ENCODE assay signal across 39 cellular contexts in the genomic region with DNA sequence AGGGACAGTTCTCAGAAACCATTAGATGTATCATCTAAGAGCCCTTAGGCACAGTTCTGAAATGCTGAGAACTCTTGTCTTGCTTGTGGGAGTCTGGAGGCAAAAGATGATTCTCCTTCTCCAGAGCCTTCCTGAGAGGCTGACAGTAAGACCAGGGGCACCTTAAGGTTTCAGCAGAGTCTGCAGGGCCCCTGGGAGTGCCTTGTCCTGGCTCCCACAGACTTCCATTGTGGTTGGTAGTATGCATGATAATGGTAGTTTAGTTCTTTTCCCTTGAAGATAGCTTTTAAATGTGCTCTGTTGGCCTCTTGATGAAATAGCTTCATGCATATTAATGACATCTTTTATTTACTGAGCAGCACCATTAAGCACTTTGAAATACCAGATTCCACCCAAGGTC.
"Had no signal": no experiment of that assay in that cellular context is flagged by ENCODE, and none has a peak within 500 bp of the region (broad histone marks: within the 10 kb centered on the region; RNA-seq: fewer than 3 reads in every experiment).

No MANE protein-coding gene starts in this region.

- H3K4me3 Mint-ChIP-seq: activated CD4-positive, alpha-beta memory T cell treated with anti-CD3 and anti-CD28 coated beads for 36 hours; activated CD4-positive, alpha-beta T cell treated with anti-CD3 and anti-CD28 coated beads for 36 hours; activated CD4-positive, alpha-beta T cell treated with anti-CD3 and anti-CD28 coated beads, Interleukin-2, amount 10 ng/mL, durations not matched to agents 24 days and 14 days; activated CD8-positive, alpha-beta memory T cell treated with anti-CD3 and anti-CD28 coated beads, Interleukin-2, amount 10 ng/mL, durations not matched to agents 7 days and 5 days; activated CD8-positive, alpha-beta T cell treated with anti-CD3 and anti-CD28 coated beads, Interleukin-2, amount 10 ng/mL, durations not matched to agents 7 days and 5 days; activated naive CD4-positive, alpha-beta T cell treated with anti-CD3 and anti-CD28 coated beads for 36 hours; activated naive CD4-positive, alpha-beta T cell treated with anti-CD3 and anti-CD28 coated beads, Interleukin-2, amount 50 U/mL, for 24 hours; activated naive CD8-positive, alpha-beta T cell treated with anti-CD3 and anti-CD28 coated beads for 36 hours; activated naive CD8-positive, alpha-beta T cell treated with anti-CD3 and anti-CD28 coated beads, Interleukin-2, amount 50 U/mL, for 24 hours; activated T-helper 1 cell treated with anti-CD3 and anti-CD28 coated beads, Interleukin-12 subunit alpha, Interleukin-12 subunit beta, Interleukin-2, Interleukin-4 antibody, amounts not matched to agents 30 ng/mL and 10 ng/mL and 1 ng/mL, durations not matched to agents 14 hours and 24 hours and 36 hours; effector memory CD8-positive, alpha-beta T cell; T-helper 17 cell; T-helper 2 cell treated with Interferon-gamma antibody and Interleukin-4, amounts not matched to agents 5 μg/mL and 100 μg/mL, for 36 hours had no signal

- H3K27ac ChIP-seq: adrenal gland, body of pancreas, breast epithelium, cardiac muscle cell, coronary artery, epithelial cell of prostate, esophagus squamous epithelium, gastroesophageal sphincter, WERI-Rb-1 had no signal

- H3K36me3 Mint-ChIP-seq: activated CD4-positive, alpha-beta memory T cell treated with anti-CD3 and anti-CD28 coated beads for 36 hours; activated CD8-positive, alpha-beta memory T cell treated with anti-CD3 and anti-CD28 coated beads, Interleukin-2, amount 10 ng/mL, durations not matched to agents 7 days and 5 days; activated naive CD4-positive, alpha-beta T cell treated with anti-CD3 and anti-CD28 coated beads, Interleukin-2, amount 50 U/mL, for 24 hours; activated naive CD8-positive, alpha-beta T cell treated with anti-CD3 and anti-CD28 coated beads for 36 hours had no signal

- H3K27ac Mint-ChIP-seq: activated CD4-positive, alpha-beta memory T cell treated with anti-CD3 and anti-CD28 coated beads for 36 hours; activated CD4-positive, alpha-beta T cell treated with anti-CD3 and anti-CD28 coated beads for 36 hours; activated CD4-positive, alpha-beta T cell treated with anti-CD3 and anti-CD28 coated beads, Interleukin-2, amount 10 ng/mL, durations not matched to agents 24 days and 14 days; activated CD8-positive, alpha-beta memory T cell treated with anti-CD3 and anti-CD28 coated beads, Interleukin-2, amount 10 ng/mL, durations not matched to agents 7 days and 5 days; activated CD8-positive, alpha-beta T cell treated with anti-CD3 and anti-CD28 coated beads, Interleukin-2, amount 10 ng/mL, durations not matched to agents 7 days and 5 days; activated naive CD4-positive, alpha-beta T cell treated with anti-CD3 and anti-CD28 coated beads for 36 hours; activated naive CD4-positive, alpha-beta T cell treated with anti-CD3 and anti-CD28 coated beads, Interleukin-2, amount 50 U/mL, for 24 hours; activated naive CD8-positive, alpha-beta T cell treated with anti-CD3 and anti-CD28 coated beads for 36 hours; activated naive CD8-positive, alpha-beta T cell treated with anti-CD3 and anti-CD28 coated beads, Interleukin-2, amount 50 U/mL, for 24 hours; activated T-helper 1 cell treated with anti-CD3 and anti-CD28 coated beads, Interleukin-12 subunit alpha, Interleukin-12 subunit beta, Interleukin-2, Interleukin-4 antibody, amounts not matched to agents 30 ng/mL and 10 ng/mL and 1 ng/mL, durations not matched to agents 14 hours and 24 hours and 36 hours; activated T-helper 2 cell treated with anti-CD3 and anti-CD28 coated beads, Interferon-gamma antibody, Interleukin-2, Interleukin-4, amounts not matched to agents 10 μg/mL and 5 μg/mL and 100 μg/mL, durations not matched to agents 14 hours and 24 hours and 36 hours; effector memory CD8-positive, alpha-beta T cell; T-helper 17 cell; T-helper 2 cell treated with Interferon-gamma antibody and Interleukin-4, amounts not matched to agents 5 μg/mL and 100 μg/mL, for 36 hours had no signal

- H3K9me3 ChIP-seq: adrenal gland, body of pancreas, breast epithelium, esophagus squamous epithelium, gastroesophageal sphincter had no signal

- H3K4me1 ChIP-seq: adrenal gland, body of pancreas, breast epithelium had no signal

- H3K4me3 ChIP-seq: adrenal gland, body of pancreas, breast epithelium, cardiac muscle cell, coronary artery, esophagus squamous epithelium, gastroesophageal sphincter had no signal

- H3K9me3 Mint-ChIP-seq: activated CD4-positive, alpha-beta memory T cell treated with anti-CD3 and anti-CD28 coated beads for 36 hours; activated CD4-positive, alpha-beta T cell treated with anti-CD3 and anti-CD28 coated beads, Interleukin-2, amount 10 ng/mL, durations not matched to agents 24 days and 14 days; activated naive CD4-positive, alpha-beta T cell treated with anti-CD3 and anti-CD28 coated beads for 36 hours; activated naive CD4-positive, alpha-beta T cell treated with anti-CD3 and anti-CD28 coated beads, Interleukin-2, amount 50 U/mL, for 24 hours; activated naive CD8-positive, alpha-beta T cell treated with anti-CD3 and anti-CD28 coated beads for 36 hours; activated naive CD8-positive, alpha-beta T cell treated with anti-CD3 and anti-CD28 coated beads, Interleukin-2, amount 50 U/mL, for 24 hours; activated T-helper 1 cell treated with anti-CD3 and anti-CD28 coated beads, Interleukin-12 subunit alpha, Interleukin-12 subunit beta, Interleukin-2, Interleukin-4 antibody, amounts not matched to agents 30 ng/mL and 10 ng/mL and 1 ng/mL, durations not matched to agents 14 hours and 24 hours and 36 hours; activated T-helper 2 cell treated with anti-CD3 and anti-CD28 coated beads, Interferon-gamma antibody, Interleukin-2, Interleukin-4, amounts not matched to agents 10 μg/mL and 5 μg/mL and 100 μg/mL, durations not matched to agents 14 hours and 24 hours and 36 hours; effector memory CD8-positive, alpha-beta T cell; T-helper 2 cell treated with Interferon-gamma antibody and Interleukin-4, amounts not matched to agents 5 μg/mL and 100 μg/mL, for 36 hours had no signal

- H3K36me3 ChIP-seq: adrenal gland, breast epithelium, cardiac muscle cell, esophagus squamous epithelium, gastroesophageal sphincter, WERI-Rb-1 had no signal

- ATAC-seq: activated CD4-positive, alpha-beta T cell treated with anti-CD3 and anti-CD28 coated beads for 36 hours; activated CD8-positive, alpha-beta memory T cell treated with anti-CD3 and anti-CD28 coated beads, Interleukin-2, amount 10 ng/mL, durations not matched to agents 7 days and 5 days; activated CD8-positive, alpha-beta T cell treated with anti-CD3 and anti-CD28 coated beads, Interleukin-2, amount 10 ng/mL, durations not matched to agents 7 days and 5 days; activated naive CD8-positive, alpha-beta T cell treated with anti-CD3 and anti-CD28 coated beads, Interleukin-2, amount 50 U/mL, for 24 hours; body of pancreas; effector memory CD8-positive, alpha-beta T cell; gastroesophageal sphincter; T-helper 17 cell had no signal

- H3K27me3 ChIP-seq: adrenal gland, body of pancreas, breast epithelium, cardiac muscle cell, esophagus squamous epithelium, gastroesophageal sphincter had no signal

- DNase-seq: activated CD4-positive, alpha-beta memory T cell treated with anti-CD3 and anti-CD28 coated beads for 36 hours; activated CD4-positive, alpha-beta T cell treated with anti-CD3 and anti-CD28 coated beads for 36 hours; activated CD4-positive, alpha-beta T cell treated with anti-CD3 and anti-CD28 coated beads, Interleukin-2, amount 10 ng/mL, durations not matched to agents 24 days and 14 days; activated CD4-positive, CD25-positive, alpha-beta regulatory T cell; activated CD4-positive, CD25-positive, alpha-beta regulatory T cell treated with anti-CD3 and anti-CD28 coated beads, Interleukin-2, amount 50 U/mL, for 72 hours; activated CD8-positive, alpha-beta memory T cell treated with anti-CD3 and anti-CD28 coated beads, Interleukin-2, amount 10 ng/mL, durations not matched to agents 7 days and 5 days; activated CD8-positive, alpha-beta memory T cell treated with anti-CD3 and anti-CD28 coated beads, Interleukin-2, amount 50 U/mL, for 4 hours; activated CD8-positive, alpha-beta T cell treated with anti-CD3 and anti-CD28 coated beads, Interleukin-2, amount 10 ng/mL, durations not matched to agents 7 days and 5 days; activated effector memory CD4-positive, alpha-beta T cell treated with anti-CD3 and anti-CD28 coated beads, Interleukin-2, amount 50 U/mL, for 16 hours; activated naive CD4-positive, alpha-beta T cell treated with anti-CD3 and anti-CD28 coated beads for 36 hours; activated naive CD8-positive, alpha-beta T cell treated with anti-CD3 and anti-CD28 coated beads for 36 hours; activated naive CD8-positive, alpha-beta T cell treated with anti-CD3 and anti-CD28 coated beads, Interleukin-2, amount 50 U/mL, for 24 hours; activated T-cell treated with anti-CD3 and anti-CD28 coated beads, Interleukin-2, amount 50 U/mL, for 1 hour; activated T-cell treated with anti-CD3 and anti-CD28 coated beads, Interleukin-2, amount 50 U/mL, for 48 hours; adrenal gland; amygdala; aorta; body of pancreas; central memory CD4-positive, alpha-beta T cell; cerebellar nuclear complex; dermis blood vessel endothelial cell; effector CD4-positive, alpha-beta T cell; effector memory CD8-positive, alpha-beta T cell; esophagus squamous epithelium; foreskin melanocyte; head of caudate nucleus; T-helper 1 cell; T-helper 17 cell; T1000; WERI-Rb-1 had no signal

- H3K27me3 Mint-ChIP-seq: activated CD4-positive, alpha-beta T cell treated with anti-CD3 and anti-CD28 coated beads for 36 hours; activated CD4-positive, alpha-beta T cell treated with anti-CD3 and anti-CD28 coated beads, Interleukin-2, amount 10 ng/mL, durations not matched to agents 24 days and 14 days; activated naive CD8-positive, alpha-beta T cell treated with anti-CD3 and anti-CD28 coated beads for 36 hours had no signal

- H3K4me1 Mint-ChIP-seq: activated CD4-positive, alpha-beta T cell treated with anti-CD3 and anti-CD28 coated beads for 36 hours; activated CD4-positive, alpha-beta T cell treated with anti-CD3 and anti-CD28 coated beads, Interleukin-2, amount 10 ng/mL, durations not matched to agents 24 days and 14 days; activated CD8-positive, alpha-beta memory T cell treated with anti-CD3 and anti-CD28 coated beads, Interleukin-2, amount 10 ng/mL, durations not matched to agents 7 days and 5 days; activated naive CD4-positive, alpha-beta T cell treated with anti-CD3 and anti-CD28 coated beads, Interleukin-2, amount 50 U/mL, for 24 hours; activated naive CD8-positive, alpha-beta T cell treated with anti-CD3 and anti-CD28 coated beads for 36 hours; activated naive CD8-positive, alpha-beta T cell treated with anti-CD3 and anti-CD28 coated beads, Interleukin-2, amount 50 U/mL, for 24 hours; T-helper 17 cell had no signal
